ENCODE assay signal across 1 cellular context in genomic region chr12:57737467-57738141, GRCh38.
TF ChIP-seq lines count a peak whose summit lies in the region.

No MANE protein-coding gene starts in this region.

TF ChIP-seq in endothelial cell of umbilical vein, 7 proteins besides CTCF, POLR2A, EP300 and RAD21:
- TF ChIP-seq POLR2AphosphoS5 (IDR thresholded peaks at IDR 0.05; ENCODE audit: insufficient read depth, low read depth, low read length), result no peak
- peak; percentile 96 for TF ChIP-seq EZH2 (IDR thresholded peaks at IDR 0.05; ENCODE audit: borderline replicate concordance, low read depth, low read length, severe bottlenecking)
